Comparison of ENCODE assay signal across 8 cellular contexts in genomic region chr12:56080556-56081138, GRCh38. TPM values are rescaled to one million over a fixed set of nuclear protein-coding genes. Genes with fewer than 3 reads are reported as not detected.
DNase-seq lines count a peak whose midpoint lies in the region; ATAC-seq, FAIRE-seq and TF ChIP-seq lines count a peak whose summit lies in the region.

No MANE protein-coding gene starts in this region.

- H2AFZ ChIP-seq in neural progenitor cell (replicated peaks): peak overlapping the region; percentile 98

- peaks cover 27% of the 10 kb centered on the region for H3F3A ChIP-seq in neural progenitor cell (ENCODE audit: low read depth)

- H3K4me1 ChIP-seq in NT2/D1 (ENCODE audit: insufficient read depth, insufficient read length) (peaks cover 10% of the 10 kb centered on the region), esophagus (ENCODE audit: control insufficient read depth in 2 of 2, insufficient read depth in 2 of 2, low read length in 1 of 2) (peaks cover 3 to 11% of the 10 kb centered on the region in 2 donors), neural progenitor cell (peaks cover 16% of the 10 kb centered on the region)

- peak overlapping the region; percentile 84 to 93 for H3K4me3 Mint-ChIP-seq in CD14-positive monocyte
- H3K4me3 Mint-ChIP-seq in neural progenitor cell: peak overlapping the region; percentile 89

- H3K27me3 Mint-ChIP-seq in CD14-positive monocyte (ENCODE audit: low read depth in 3 of 3) (peaks cover 29 to 57% (median 44%) of the 10 kb centered on the region in 3 donors), neural progenitor cell (ENCODE audit: insufficient read depth, low read depth) (peaks cover 23% of the 10 kb centered on the region)

- H3K9me3 Mint-ChIP-seq in CD14-positive monocyte (peaks cover 0 to 5% (median 0%) of the 10 kb centered on the region in 7 donors), neural progenitor cell (peaks cover 6% of the 10 kb centered on the region)

- no peak for ATAC-seq in HG03520 (IDR thresholded peaks at IDR 0.05; ENCODE audit: unreplicated experiment)
- no peak for ATAC-seq in HG02840 (IDR thresholded peaks at IDR 0.05; ENCODE audit: low FRiP score, unreplicated experiment)

- H3K27ac ChIP-seq in esophagus (ENCODE audit: low read depth in 2 of 2, low read length in 1 of 2) (peak overlapping the region; percentile 96 to 98), neural progenitor cell (no peak overlapping the region)

- H3K36me3 Mint-ChIP-seq in CD14-positive monocyte: peaks cover 3 to 5% of the 10 kb centered on the region in 2 donors
- no peaks in the 10 kb centered on the region for H3K36me3 Mint-ChIP-seq in neural progenitor cell

- no peak for TF ChIP-seq CTCF in CD14-positive monocyte (IDR thresholded peaks at IDR 0.05)
- no peak for TF ChIP-seq CTCF in neural progenitor cell (IDR thresholded peaks at IDR 0.05)

- H3K4me1 Mint-ChIP-seq in CD14-positive monocyte: peaks cover 19% of the 10 kb centered on the region
- H3K4me1 Mint-ChIP-seq in neural progenitor cell: peaks cover 8% of the 10 kb centered on the region

- no peaks in the 10 kb centered on the region for H4K20me1 ChIP-seq in neural progenitor cell (ENCODE audit: low read depth)

- H3K9ac ChIP-seq in NT2/D1 (ENCODE audit: insufficient read length, low read depth) (peak overlapping the region; percentile 98), neural progenitor cell (no peak overlapping the region)

- intact Hi-C loops in CD14-positive monocyte (cut with micrococcal nuclease): no loop called here

- H3K4me2 ChIP-seq in neural progenitor cell: peak overlapping the region; percentile 98

- H3K27me3 ChIP-seq in NT2/D1 (ENCODE audit: insufficient read depth, insufficient read length) (no peaks in the 10 kb centered on the region), esophagus (ENCODE audit: control insufficient read depth in 1 of 2, insufficient read depth in 2 of 2, low read length in 2 of 2) (no peaks in the 10 kb centered on the region), neural progenitor cell (peaks cover 25% of the 10 kb centered on the region)

- peaks cover 6% of the 10 kb centered on the region; the same call in 1 of the 2 replicates for H3K9me3 ChIP-seq in NT2/D1 (ENCODE audit: insufficient read depth, low read length)
- no peaks in the 10 kb centered on the region for H3K9me3 ChIP-seq in esophagus (ENCODE audit: control insufficient read depth in 2 of 2, insufficient read depth in 1 of 2, low read depth in 1 of 2, low read length in 1 of 2)
- H3K9me3 ChIP-seq in neural progenitor cell (ENCODE audit: low read depth): no peaks in the 10 kb centered on the region

- H3K4me3 ChIP-seq in NT2/D1 (ENCODE audit: insufficient read length, low read depth) (peak overlapping the region; percentile 91), esophagus (ENCODE audit: low read depth in 1 of 2, low read length in 2 of 2) (peak overlapping the region; percentile 63 to 78), neural progenitor cell (peak overlapping the region; percentile 75)

- H3K79me2 ChIP-seq in neural progenitor cell (ENCODE audit: low read depth): no peaks in the 10 kb centered on the region

- DNase-seq in CD14-positive monocyte (ENCODE audit: low spot score) (no peak), NT2/D1 (ENCODE audit: low read depth, low spot score) (no peak), neural progenitor cell (ENCODE audit: low spot score) (peak; percentile 45), GM19239 (ENCODE audit: insufficient read length, low spot score) (no peak), NCI-H2081 treated with DMSO at 0.1 percent for 48 hours (lab: John Stamatoyannopoulos, UW) (no peak)

- 11 to 18% methylated on average over 20 of the region's 20 CpGs for WGBS in esophagus, 2 donors

- H3K27ac Mint-ChIP-seq in CD14-positive monocyte: no peak overlapping the region
- H3K27ac Mint-ChIP-seq in neural progenitor cell: no peak overlapping the region

- FAIRE-seq in GM19239 (lab: Jason Lieb, UNC): no peak

- peaks cover 5% of the 10 kb centered on the region for H3K36me3 ChIP-seq in NT2/D1 (ENCODE audit: insufficient read depth, insufficient read length, low read length)
- peaks cover 3 to 4% of the 10 kb centered on the region in 2 donors for H3K36me3 ChIP-seq in esophagus (ENCODE audit: control insufficient read depth in 2 of 2, insufficient read depth in 2 of 2, low read length in 1 of 2)
- no peaks in the 10 kb centered on the region for H3K36me3 ChIP-seq in neural progenitor cell

RNA-seq across cellular contexts. Expression of gene ERBB3, which starts 0.7 kb away (rescaled TPM):
- polyA plus RNA-seq in CD14-positive monocyte (not detected), esophagus (100 to 1,000 TPM in 1 of 2 donors, 10 to 100 TPM in 1; 49.4 to 102 TPM)
- 6.3 and 8.8 TPM in 2 replicates for total RNA-seq in neural progenitor cell (ENCODE audit: low replicate concordance)

RNA-seq across cellular contexts. Expression of gene PA2G4, which starts 23.7 kb away (rescaled TPM):
- polyA plus RNA-seq in CD14-positive monocyte (10 to 100 TPM; 83.0 to 84.2 TPM), esophagus (100 to 1,000 TPM; 103 to 180 TPM)
- total RNA-seq in neural progenitor cell (ENCODE audit: low replicate concordance): 168 and 242 TPM in 2 replicates

RNA-seq across cellular contexts. Expression of gene RPL41, which starts 35.8 kb away (rescaled TPM):
- 1,000 to 10,000 TPM; 2,986 to 3,308 TPM for polyA plus RNA-seq in CD14-positive monocyte
- polyA plus RNA-seq in esophagus: 1,000 to 10,000 TPM; 1,736 to 6,738 TPM
- 3,372 and 3,805 TPM in 2 replicates for total RNA-seq in neural progenitor cell (ENCODE audit: low replicate concordance)

RNA-seq across cellular contexts. Expression of gene ZC3H10, which starts 37.4 kb away (rescaled TPM):
- polyA plus RNA-seq in CD14-positive monocyte (1 to 10 TPM; 1.7 to 1.8 TPM), esophagus (1 to 10 TPM; 1.4 to 2.2 TPM)
- 10.3 and 10.8 TPM in 2 replicates for total RNA-seq in neural progenitor cell (ENCODE audit: low replicate concordance)

RNA-seq across cellular contexts. Expression of gene RPS26, which starts 38.9 kb away (rescaled TPM):
- polyA plus RNA-seq in CD14-positive monocyte: 100 to 1,000 TPM; 238 to 286 TPM
- 100 to 1,000 TPM; 899 to 941 TPM for polyA plus RNA-seq in esophagus
- 721 and 819 TPM in 2 replicates for total RNA-seq in neural progenitor cell (ENCODE audit: low replicate concordance)

Comparison
In these comparisons a context has a peak if more than half of its experiments do, and no peak if none do; other contexts are left out.
1. RNA of gene ERBB3, which starts 0.7 kb away (polyA plus RNA-seq): 49.4 to 102 TPM in esophagus; not detected in CD14-positive monocyte; every median in the first group is over 10 times any median in the second.
2. Peak in every context shown above with its lines, with median percentiles within 50 percentile points of each other: H3K4me3 ChIP-seq.